10 cellular contexts compared by ENCODE assay signal in genomic region chr3:111723293-111723963, GRCh38. TPM values are rescaled to one million over a fixed set of nuclear protein-coding genes. Genes with fewer than 3 reads are reported as not detected.
DNase-seq lines count a peak whose midpoint lies in the region; ATAC-seq lines count a peak whose summit lies in the region.
"Had no signal": no experiment of that assay in that cellular context is flagged by ENCODE, and none has a peak within 500 bp of the region (broad histone marks: within the 10 kb centered on the region; RNA-seq: fewer than 3 reads in every experiment).

No MANE protein-coding gene starts in this region.

- no peak overlapping the region for H3K4me3 Mint-ChIP-seq in activated T-helper 17 cell treated with anti-CD3 and anti-CD28 coated beads, Interleukin-2, amount 50 U/mL, for 72 hours
- H3K4me3 Mint-ChIP-seq: activated CD8-positive, alpha-beta T cell treated with anti-CD3 and anti-CD28 coated beads, Interleukin-2, amount 10 ng/mL, durations not matched to agents 7 days and 5 days had no signal

- H3K27me3 Mint-ChIP-seq in activated T-helper 17 cell treated with anti-CD3 and anti-CD28 coated beads, Interleukin-2, amount 50 U/mL, for 72 hours = no peaks in the 10 kb centered on the region

- no peak for DNase-seq in sciatic nerve (ENCODE audit: low spot score)
- no peak for DNase-seq in GM19240 (ENCODE audit: insufficient read length, low spot score)
- no peak for DNase-seq in activated CD8-positive, alpha-beta memory T cell treated with anti-CD3 and anti-CD28 coated beads, Interleukin-2, amount 50 U/mL, for 4 hours
- DNase-seq in NOMO-1 (lab: John Stamatoyannopoulos, UW; ENCODE audit: unreplicated experiment in 2 of 2) = no peak
- DNase-seq: activated CD8-positive, alpha-beta T cell treated with anti-CD3 and anti-CD28 coated beads, Interleukin-2, amount 10 ng/mL, durations not matched to agents 7 days and 5 days; retina had no signal

- peaks cover 61% of the 10 kb centered on the region for H3K36me3 Mint-ChIP-seq in activated T-helper 17 cell treated with anti-CD3 and anti-CD28 coated beads, Interleukin-2, amount 50 U/mL, for 72 hours (ENCODE audit: low read depth)

- H3K9me3 Mint-ChIP-seq in activated T-helper 17 cell treated with anti-CD3 and anti-CD28 coated beads, Interleukin-2, amount 50 U/mL, for 72 hours = no peaks in the 10 kb centered on the region

- ATAC-seq in GM18519 (IDR thresholded peaks at IDR 0.05; ENCODE audit: low FRiP score, unreplicated experiment) = peak; percentile 57
- peak; percentile 59 for ATAC-seq in HG03175 (IDR thresholded peaks at IDR 0.05; ENCODE audit: unreplicated experiment)
- ATAC-seq in activated T-helper 17 cell treated with anti-CD3 and anti-CD28 coated beads, Interleukin-2, amount 50 U/mL, for 72 hours (replicated peaks) = peak; percentile 18
- ATAC-seq in sciatic nerve = peak; percentile 51
- ATAC-seq in GM21576 (IDR thresholded peaks at IDR 0.05; ENCODE audit: unreplicated experiment) = no peak
- ATAC-seq: activated CD8-positive, alpha-beta T cell treated with anti-CD3 and anti-CD28 coated beads, Interleukin-2, amount 10 ng/mL, durations not matched to agents 7 days and 5 days had no signal

- H3K4me1 Mint-ChIP-seq in activated T-helper 17 cell treated with anti-CD3 and anti-CD28 coated beads, Interleukin-2, amount 50 U/mL, for 72 hours = no peaks in the 10 kb centered on the region

- no peak overlapping the region for H3K27ac Mint-ChIP-seq in activated T-helper 17 cell treated with anti-CD3 and anti-CD28 coated beads, Interleukin-2, amount 50 U/mL, for 72 hours
- H3K27ac Mint-ChIP-seq: activated CD8-positive, alpha-beta T cell treated with anti-CD3 and anti-CD28 coated beads, Interleukin-2, amount 10 ng/mL, durations not matched to agents 7 days and 5 days had no signal

- intact Hi-C loops in sciatic nerve (cut with DNase I) = loop anchor here (10.0 kb wide), 1 partner anchor 141 kb away; no protein-coding TSS in a partner anchor

RNA-seq across cellular contexts. Expression of gene PLCXD2, which starts 49.0 kb away (rescaled TPM):
- 10 to 100 TPM in 1 of 2 donors, 1 to 10 TPM in 1; 9.5 to 16.3 TPM for total RNA-seq in activated T-helper 17 cell treated with anti-CD3 and anti-CD28 coated beads, Interleukin-2, amount 50 U/mL, for 72 hours
- total RNA-seq in sciatic nerve = 1.0 TPM
